Comparison of ENCODE assay signal across 3 cellular contexts in genomic region chr6:120557554-120557953, GRCh38.
"Had no signal": no experiment of that assay in that cellular context is flagged by ENCODE, and none has a peak within 500 bp of the region (broad histone marks: within the 10 kb centered on the region; RNA-seq: fewer than 3 reads in every experiment).

No MANE protein-coding gene starts in this region.

- ATAC-seq: GM12878 had no signal

- DNase-seq: GDM1, GF-D8 had no signal

- H3K4me3 ChIP-seq: GM12878 had no signal
